In genomic region chr3:185473290-185473815, GRCh38 we compare ENCODE assay signal across 1 cellular context.
A peak's percentile ranks its signal among the peaks of the same experiment; 100 is the strongest.
TF ChIP-seq lines count a peak whose summit lies in the region.

No MANE protein-coding gene starts in this region.

TF ChIP-seq in K562, 482 proteins besides CTCF, POLR2A, EP300 and RAD21 (continued from another document and continues in another):
- no peak for TF ChIP-seq NFIX (CRISPR knock-in tag; IDR thresholded peaks at IDR 0.05; ENCODE audit: low read depth)
- no peak for TF ChIP-seq ZNF584 (CRISPR knock-in tag; IDR thresholded peaks at IDR 0.05; ENCODE audit: low read depth)
- peak; percentile 44; the same call in 1 of the 2 replicates for TF ChIP-seq PHF8 (IDR thresholded peaks at IDR 0.05; ENCODE audit: borderline replicate concordance, low read length)
- TF ChIP-seq ZNF274 (IDR thresholded peaks at IDR 0.05; ENCODE audit: borderline replicate concordance, low read depth, low read length): no peak
- TF ChIP-seq FOSL1 (tag; conservative IDR thresholded peaks at IDR 0.05): peak; percentile 97
- TF ChIP-seq ZBTB8A (IDR thresholded peaks at IDR 0.05; ENCODE audit: partially characterized antibody): no peak
- TF ChIP-seq SMAD2 (IDR thresholded peaks at IDR 0.05; ENCODE audit: low read depth, low read length): no peak
- peak; percentile 90 for TF ChIP-seq ARID1B (IDR thresholded peaks at IDR 0.05)
- TF ChIP-seq PCBP1 (IDR thresholded peaks at IDR 0.05; ENCODE audit: low read depth, low read length, poor library complexity, severe bottlenecking): no peak
- TF ChIP-seq ARID3A (IDR thresholded peaks at IDR 0.05; ENCODE audit: borderline replicate concordance, low read depth, low read length): no peak
- TF ChIP-seq ARID2 (IDR thresholded peaks at IDR 0.05): no peak
- no peak for TF ChIP-seq MLLT1 (IDR thresholded peaks at IDR 0.05)
- no peak for TF ChIP-seq DNMT1 (IDR thresholded peaks at IDR 0.05)
- TF ChIP-seq TBP (optimal IDR thresholded peaks at IDR 0.05; ENCODE audit: low read depth, low read length): no peak
- TF ChIP-seq ETS1 (conservative IDR thresholded peaks at IDR 0.05; ENCODE audit: control insufficient read depth, low read depth, low read length): no peak
- no peak for TF ChIP-seq MITF (IDR thresholded peaks at IDR 0.05)
- TF ChIP-seq CCNT2 (IDR thresholded peaks at IDR 0.05; ENCODE audit: borderline replicate concordance, extremely low read depth, insufficient read length, low read depth, low read length): peak; percentile 28
- TF ChIP-seq NELFE (IDR thresholded peaks at IDR 0.05; ENCODE audit: insufficient read depth, insufficient read length): no peak
- no peak for TF ChIP-seq KLF10 (CRISPR knock-in tag; IDR thresholded peaks at IDR 0.05)
- peak; percentile 42 for TF ChIP-seq ZNF316 (IDR thresholded peaks at IDR 0.05)
- no peak for TF ChIP-seq RREB1 (CRISPR knock-in tag; IDR thresholded peaks at IDR 0.05)
- TF ChIP-seq L3MBTL2 (IDR thresholded peaks at IDR 0.05): peak; percentile 72
- TF ChIP-seq TCF3 (CRISPR knock-in tag; IDR thresholded peaks at IDR 0.05): peak; percentile 50; the same call in 1 of the 2 replicates
- TF ChIP-seq CBX3 (IDR thresholded peaks at IDR 0.05; ENCODE audit: borderline replicate concordance in 1 of 2, low read length in 2 of 2): peak in 1 of 2 experiments; percentile 66; a peak in 1 of 3 replicates
- peak; percentile 55 for TF ChIP-seq CHD1 (IDR thresholded peaks at IDR 0.05; ENCODE audit: low read length)
- no peak for TF ChIP-seq SRSF9 (IDR thresholded peaks at IDR 0.05; ENCODE audit: borderline replicate concordance, low read depth, low read length)
- no peak for TF ChIP-seq ZNF384 (IDR thresholded peaks at IDR 0.05; ENCODE audit: low read depth, low read length)
- no peak for TF ChIP-seq MCM5 (IDR thresholded peaks at IDR 0.05; ENCODE audit: low read depth)
- TF ChIP-seq NFIC (IDR thresholded peaks at IDR 0.05): peak; percentile 70
- no peak for TF ChIP-seq MXI1 (IDR thresholded peaks at IDR 0.05; ENCODE audit: low read depth, low read length)
- peak; percentile 82 for TF ChIP-seq ZNF592 (IDR thresholded peaks at IDR 0.05)
- peak; percentile 74 for TF ChIP-seq CREM (IDR thresholded peaks at IDR 0.05; ENCODE audit: low read depth)
- no peak for TF ChIP-seq ZNF696 (CRISPR knock-in tag; conservative IDR thresholded peaks at IDR 0.05)
- TF ChIP-seq SMARCE1 (IDR thresholded peaks at IDR 0.05): peak; percentile 94
- no peak for TF ChIP-seq PML (IDR thresholded peaks at IDR 0.05; ENCODE audit: low read length)
- no peak for TF ChIP-seq HMGN3 (IDR thresholded peaks at IDR 0.05; ENCODE audit: borderline replicate concordance, extremely low read depth, insufficient read length, low read depth, low read length)
- no peak for TF ChIP-seq CLOCK (CRISPR knock-in tag; IDR thresholded peaks at IDR 0.05; ENCODE audit: borderline replicate concordance)
- TF ChIP-seq PTTG1 (tag; IDR thresholded peaks at IDR 0.05; ENCODE audit: low read depth): no peak
- no peak for TF ChIP-seq TFE3 (CRISPR knock-in tag; IDR thresholded peaks at IDR 0.05)
- no peak for TF ChIP-seq BRCA1 (IDR thresholded peaks at IDR 0.05)
- no peak for TF ChIP-seq BRCA1 (CRISPR knock-in tag; IDR thresholded peaks at IDR 0.05)
- TF ChIP-seq FUS (optimal IDR thresholded peaks at IDR 0.05; ENCODE audit: low read depth, low read length): no peak
- no peak for TF ChIP-seq XRCC5 (IDR thresholded peaks at IDR 0.05; ENCODE audit: low read depth, low read length)
- TF ChIP-seq TEAD2 (tag; IDR thresholded peaks at IDR 0.05): no peak
